Comparison of ENCODE assay signal across 1 cellular context in genomic region chr3:49509028-49509561, GRCh38.
TF ChIP-seq lines count a peak whose summit lies in the region.

No MANE protein-coding gene starts in this region.

TF ChIP-seq in GM23338, 12 proteins besides CTCF, POLR2A, EP300 and RAD21 (continued from another document):
- TF ChIP-seq NANOG (IDR thresholded peaks at IDR 0.05; ENCODE audit: borderline replicate concordance) (no peak), EZH2phosphoT487 (IDR thresholded peaks at IDR 0.05; ENCODE audit: unreplicated experiment) (no peak), CREB1 (CRISPR knock-in tag; IDR thresholded peaks at IDR 0.05; ENCODE audit: low read depth) (no peak)
- TF ChIP-seq, protein P1, sequence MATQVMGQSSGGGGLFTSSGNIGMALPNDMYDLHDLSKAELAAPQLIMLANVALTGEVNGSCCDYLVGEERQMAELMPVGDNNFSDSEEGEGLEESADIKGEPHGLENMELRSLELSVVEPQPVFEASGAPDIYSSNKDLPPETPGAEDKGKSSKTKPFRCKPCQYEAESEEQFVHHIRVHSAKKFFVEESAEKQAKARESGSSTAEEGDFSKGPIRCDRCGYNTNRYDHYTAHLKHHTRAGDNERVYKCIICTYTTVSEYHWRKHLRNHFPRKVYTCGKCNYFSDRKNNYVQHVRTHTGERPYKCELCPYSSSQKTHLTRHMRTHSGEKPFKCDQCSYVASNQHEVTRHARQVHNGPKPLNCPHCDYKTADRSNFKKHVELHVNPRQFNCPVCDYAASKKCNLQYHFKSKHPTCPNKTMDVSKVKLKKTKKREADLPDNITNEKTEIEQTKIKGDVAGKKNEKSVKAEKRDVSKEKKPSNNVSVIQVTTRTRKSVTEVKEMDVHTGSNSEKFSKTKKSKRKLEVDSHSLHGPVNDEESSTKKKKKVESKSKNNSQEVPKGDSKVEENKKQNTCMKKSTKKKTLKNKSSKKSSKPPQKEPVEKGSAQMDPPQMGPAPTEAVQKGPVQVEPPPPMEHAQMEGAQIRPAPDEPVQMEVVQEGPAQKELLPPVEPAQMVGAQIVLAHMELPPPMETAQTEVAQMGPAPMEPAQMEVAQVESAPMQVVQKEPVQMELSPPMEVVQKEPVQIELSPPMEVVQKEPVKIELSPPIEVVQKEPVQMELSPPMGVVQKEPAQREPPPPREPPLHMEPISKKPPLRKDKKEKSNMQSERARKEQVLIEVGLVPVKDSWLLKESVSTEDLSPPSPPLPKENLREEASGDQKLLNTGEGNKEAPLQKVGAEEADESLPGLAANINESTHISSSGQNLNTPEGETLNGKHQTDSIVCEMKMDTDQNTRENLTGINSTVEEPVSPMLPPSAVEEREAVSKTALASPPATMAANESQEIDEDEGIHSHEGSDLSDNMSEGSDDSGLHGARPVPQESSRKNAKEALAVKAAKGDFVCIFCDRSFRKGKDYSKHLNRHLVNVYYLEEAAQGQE (IDR thresholded peaks at IDR 0.05; ENCODE audit: unreplicated experiment), result no peak
TF ChIP-seq in GM23338: peak in this region for 0.
